In genomic region chr6:20312581-20312980, GRCh38 we compare ENCODE assay signal across 19 cellular contexts.
DNase-seq lines count a peak whose midpoint lies in the region; ATAC-seq and TF ChIP-seq lines count a peak whose summit lies in the region.
"Had no signal": no experiment of that assay in that cellular context is flagged by ENCODE, and none has a peak within 500 bp of the region (broad histone marks: within the 10 kb centered on the region; RNA-seq: fewer than 3 reads in every experiment).

No MANE protein-coding gene starts in this region.

- H4K20me1 ChIP-seq in Loucy (ENCODE audit: insufficient read depth, low read length, poor library complexity, severe bottlenecking), result no peaks in the 10 kb centered on the region

- no peaks in the 10 kb centered on the region for H3K4me1 ChIP-seq in Loucy (ENCODE audit: insufficient read depth, low read length, poor library complexity, severe bottlenecking)
- H3K4me1 ChIP-seq: BE2C had no signal

- H3K9me2 ChIP-seq in Loucy (replicated peaks; ENCODE audit: low read depth, low read length), result no peaks in the 10 kb centered on the region

- H3K36me3 ChIP-seq in Loucy (ENCODE audit: insufficient read depth, low read length), result no peaks in the 10 kb centered on the region
- H3K36me3 ChIP-seq: BE2C had no signal

- no peaks in the 10 kb centered on the region for H3K79me2 ChIP-seq in Loucy (ENCODE audit: insufficient read depth, low read length)

- no peaks in the 10 kb centered on the region for H3K9me3 ChIP-seq in Loucy (ENCODE audit: insufficient read depth, low read depth, low read length)

- H3K9ac ChIP-seq in Loucy (ENCODE audit: low read depth, low read length, poor library complexity, severe bottlenecking), result no peak overlapping the region

- H3K4me2 ChIP-seq in Loucy (ENCODE audit: low read depth, low read length, poor library complexity, severe bottlenecking), result no peak overlapping the region

- DNase-seq in D341Med (ENCODE audit: low spot score), result peak; percentile 73
- peak; percentile 73 for DNase-seq in NCI-H524 treated with DMSO at 0.1 percent for 48 hours (lab: John Stamatoyannopoulos, UW)
- DNase-seq in cerebellum (ENCODE audit: low spot score), result peak; percentile 5
- DNase-seq in activated gamma-delta T cell (lab: John Stamatoyannopoulos, UW), result no peak
- no peak for DNase-seq in NCI-H748 (lab: John Stamatoyannopoulos, UW; ENCODE audit: unreplicated experiment)
- DNase-seq in omental fat pad (ENCODE audit: low spot score), result no peak
- DNase-seq: 8988T; BE2C; CD4-positive, CD25-positive, alpha-beta regulatory T cell; COR-L47; KG1; NCI-H1436; NCI-H2081 treated with DMSO at 0.1 percent for 48 hours; NCI-H526; T-helper 17 cell had no signal

- TF ChIP-seq CTCF in Loucy (conservative IDR thresholded peaks at IDR 0.05; ENCODE audit: low read length) (no peak), omental fat pad (IDR thresholded peaks at IDR 0.05) (no peak)

- ATAC-seq in HG02763 (IDR thresholded peaks at IDR 0.05; ENCODE audit: unreplicated experiment) (no peak), omental fat pad (ENCODE audit: low FRiP score) (no peak)
- ATAC-seq: Panc1, Right ventricle myocardium inferior, T-helper 17 cell had no signal

- H3K4me3 ChIP-seq in Loucy (ENCODE audit: low read length, poor library complexity, severe bottlenecking), result no peak overlapping the region

- no peaks in the 10 kb centered on the region for H3F3A ChIP-seq in Loucy (ENCODE audit: low read depth)

- H2AFZ ChIP-seq in Loucy (ENCODE audit: low read length), result 0 out of 2 replicates have a peak overlapping the region, but pooled peaks have one; percentile 39

- H3K27me3 ChIP-seq in Loucy (ENCODE audit: insufficient read depth, low read length, poor library complexity, severe bottlenecking), result no peaks in the 10 kb centered on the region

Comparison
In these comparisons a context has a peak if more than half of its experiments do, and no peak if none do; other contexts are left out.
1. DNase-seq: peak in D341Med (single experiment), NCI-H524 treated with DMSO at 0.1 percent for 48 hours (single experiment) and cerebellum (single experiment); none in activated gamma-delta T cell (single experiment), NCI-H748 (single experiment) and omental fat pad (single experiment).